Comparison of ENCODE assay signal across 1 cellular context in the genomic region with DNA sequence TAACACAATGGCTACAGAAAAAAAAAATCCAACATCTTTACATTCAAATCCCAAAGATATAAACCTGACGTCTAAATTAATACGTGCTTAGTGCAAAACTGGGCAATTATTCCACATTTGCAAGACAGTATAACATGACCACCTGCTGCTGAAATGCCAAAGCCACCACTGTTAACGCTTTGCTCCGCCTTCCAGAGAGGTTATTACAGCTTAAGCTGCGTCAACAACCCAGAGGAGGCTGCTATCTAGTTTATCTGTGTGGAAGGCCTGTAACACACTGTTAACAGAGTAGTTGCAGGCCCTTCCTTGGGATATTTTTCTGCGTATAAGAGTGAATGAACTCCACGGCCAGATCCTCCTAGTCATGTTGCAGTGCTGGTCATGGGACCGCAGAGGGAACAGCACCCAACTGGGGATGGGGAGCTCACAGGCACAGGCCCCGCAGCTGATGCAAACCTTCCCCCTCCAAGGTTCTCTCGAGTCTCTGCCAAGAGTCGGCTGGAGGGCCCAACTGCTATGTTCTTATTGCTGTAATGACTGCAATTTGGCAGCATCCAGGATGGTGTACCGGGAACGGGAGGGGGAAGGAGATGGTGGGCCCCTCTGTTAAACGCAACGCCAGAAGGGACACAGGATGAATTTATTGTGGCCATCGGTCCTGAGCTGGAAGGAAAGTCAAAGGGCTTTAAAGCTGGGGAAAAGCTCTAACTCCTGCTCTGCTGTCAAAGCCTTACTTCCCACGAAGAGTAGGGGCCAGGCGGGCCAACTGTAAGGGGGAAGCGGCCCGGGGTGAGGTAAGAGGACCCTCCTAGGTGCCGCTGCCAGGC.
TF ChIP-seq lines count a peak whose summit lies in the region.

No MANE protein-coding gene starts in this region.

TF ChIP-seq in K562, 482 proteins besides CTCF, POLR2A, EP300 and RAD21 (continued from another document and continues in another):
- TF ChIP-seq ZNF639 (CRISPR knock-in tag; conservative IDR thresholded peaks at IDR 0.05 in 1 of 2, IDR thresholded peaks at IDR 0.05 in 1 of 2): peak in 1 of 2 experiments; percentile 13; a peak in 1 of 4 replicates
- TF ChIP-seq GATAD2A (IDR thresholded peaks at IDR 0.05): 0 out of 2 replicates have a peak, but pooled peaks have one; percentile 80
- no peak for TF ChIP-seq ZNF274 (IDR thresholded peaks at IDR 0.05; ENCODE audit: borderline replicate concordance, low read depth, low read length)
- TF ChIP-seq, protein P1, sequence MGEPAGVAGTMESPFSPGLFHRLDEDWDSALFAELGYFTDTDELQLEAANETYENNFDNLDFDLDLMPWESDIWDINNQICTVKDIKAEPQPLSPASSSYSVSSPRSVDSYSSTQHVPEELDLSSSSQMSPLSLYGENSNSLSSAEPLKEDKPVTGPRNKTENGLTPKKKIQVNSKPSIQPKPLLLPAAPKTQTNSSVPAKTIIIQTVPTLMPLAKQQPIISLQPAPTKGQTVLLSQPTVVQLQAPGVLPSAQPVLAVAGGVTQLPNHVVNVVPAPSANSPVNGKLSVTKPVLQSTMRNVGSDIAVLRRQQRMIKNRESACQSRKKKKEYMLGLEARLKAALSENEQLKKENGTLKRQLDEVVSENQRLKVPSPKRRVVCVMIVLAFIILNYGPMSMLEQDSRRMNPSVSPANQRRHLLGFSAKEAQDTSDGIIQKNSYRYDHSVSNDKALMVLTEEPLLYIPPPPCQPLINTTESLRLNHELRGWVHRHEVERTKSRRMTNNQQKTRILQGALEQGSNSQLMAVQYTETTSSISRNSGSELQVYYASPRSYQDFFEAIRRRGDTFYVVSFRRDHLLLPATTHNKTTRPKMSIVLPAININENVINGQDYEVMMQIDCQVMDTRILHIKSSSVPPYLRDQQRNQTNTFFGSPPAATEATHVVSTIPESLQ (CRISPR knock-in tag; IDR thresholded peaks at IDR 0.05): no peak
- TF ChIP-seq ZNF518B (CRISPR knock-in tag; IDR thresholded peaks at IDR 0.05): no peak
- TF ChIP-seq EP400 (IDR thresholded peaks at IDR 0.05): peak; percentile 73
- no peak for TF ChIP-seq ZFPM2 (CRISPR knock-in tag; IDR thresholded peaks at IDR 0.05)
- 0 out of 2 replicates have a peak, but pooled peaks have one; percentile 21 for TF ChIP-seq ETV5 (CRISPR knock-in tag; IDR thresholded peaks at IDR 0.05; ENCODE audit: low read depth)
- TF ChIP-seq, protein P2, sequence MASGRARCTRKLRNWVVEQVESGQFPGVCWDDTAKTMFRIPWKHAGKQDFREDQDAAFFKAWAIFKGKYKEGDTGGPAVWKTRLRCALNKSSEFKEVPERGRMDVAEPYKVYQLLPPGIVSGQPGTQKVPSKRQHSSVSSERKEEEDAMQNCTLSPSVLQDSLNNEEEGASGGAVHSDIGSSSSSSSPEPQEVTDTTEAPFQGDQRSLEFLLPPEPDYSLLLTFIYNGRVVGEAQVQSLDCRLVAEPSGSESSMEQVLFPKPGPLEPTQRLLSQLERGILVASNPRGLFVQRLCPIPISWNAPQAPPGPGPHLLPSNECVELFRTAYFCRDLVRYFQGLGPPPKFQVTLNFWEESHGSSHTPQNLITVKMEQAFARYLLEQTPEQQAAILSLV (tag; IDR thresholded peaks at IDR 0.05): no peak
- no peak for TF ChIP-seq CREB5 (CRISPR knock-in tag; IDR thresholded peaks at IDR 0.05)
- TF ChIP-seq MYC (IDR thresholded peaks at IDR 0.05; ENCODE audit: low read depth, low read length): no peak; the same call in 1 of the 2 replicates
- TF ChIP-seq MYC (CRISPR knock-in tag; IDR thresholded peaks at IDR 0.05; ENCODE audit: borderline replicate concordance, low read depth): no peak
- TF ChIP-seq, protein P3, sequence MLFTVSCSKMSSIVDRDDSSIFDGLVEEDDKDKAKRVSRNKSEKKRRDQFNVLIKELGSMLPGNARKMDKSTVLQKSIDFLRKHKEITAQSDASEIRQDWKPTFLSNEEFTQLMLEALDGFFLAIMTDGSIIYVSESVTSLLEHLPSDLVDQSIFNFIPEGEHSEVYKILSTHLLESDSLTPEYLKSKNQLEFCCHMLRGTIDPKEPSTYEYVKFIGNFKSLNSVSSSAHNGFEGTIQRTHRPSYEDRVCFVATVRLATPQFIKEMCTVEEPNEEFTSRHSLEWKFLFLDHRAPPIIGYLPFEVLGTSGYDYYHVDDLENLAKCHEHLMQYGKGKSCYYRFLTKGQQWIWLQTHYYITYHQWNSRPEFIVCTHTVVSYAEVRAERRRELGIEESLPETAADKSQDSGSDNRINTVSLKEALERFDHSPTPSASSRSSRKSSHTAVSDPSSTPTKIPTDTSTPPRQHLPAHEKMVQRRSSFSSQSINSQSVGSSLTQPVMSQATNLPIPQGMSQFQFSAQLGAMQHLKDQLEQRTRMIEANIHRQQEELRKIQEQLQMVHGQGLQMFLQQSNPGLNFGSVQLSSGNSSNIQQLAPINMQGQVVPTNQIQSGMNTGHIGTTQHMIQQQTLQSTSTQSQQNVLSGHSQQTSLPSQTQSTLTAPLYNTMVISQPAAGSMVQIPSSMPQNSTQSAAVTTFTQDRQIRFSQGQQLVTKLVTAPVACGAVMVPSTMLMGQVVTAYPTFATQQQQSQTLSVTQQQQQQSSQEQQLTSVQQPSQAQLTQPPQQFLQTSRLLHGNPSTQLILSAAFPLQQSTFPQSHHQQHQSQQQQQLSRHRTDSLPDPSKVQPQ (CRISPR knock-in tag; IDR thresholded peaks at IDR 0.05; ENCODE audit: borderline replicate concordance): no peak
- no peak for TF ChIP-seq ZBTB1 (CRISPR knock-in tag; IDR thresholded peaks at IDR 0.05; ENCODE audit: borderline replicate concordance, low read depth)
- no peak for TF ChIP-seq PRPF4 (IDR thresholded peaks at IDR 0.05; ENCODE audit: insufficient read depth, low read depth, low read length, poor library complexity, severe bottlenecking)
- no peak for TF ChIP-seq BRF1 (IDR thresholded peaks at IDR 0.05; ENCODE audit: borderline replicate concordance, extremely low read depth, insufficient read length)
- TF ChIP-seq ZNF354B (CRISPR knock-in tag; IDR thresholded peaks at IDR 0.05): no peak
- TF ChIP-seq NELFE (IDR thresholded peaks at IDR 0.05; ENCODE audit: insufficient read depth, insufficient read length): no peak
- no peak for TF ChIP-seq E2F6 (IDR thresholded peaks at IDR 0.05; ENCODE audit: borderline replicate concordance in 1 of 2, extremely low read depth in 1 of 2, insufficient read depth in 1 of 2, insufficient read length in 1 of 2, low read depth in 1 of 2, low read length in 1 of 2, poor library complexity in 1 of 2, severe bottlenecking in 1 of 2)
- no peak for TF ChIP-seq CBX8 (IDR thresholded peaks at IDR 0.05; ENCODE audit: borderline replicate concordance, extremely low read depth, low read depth, low read length, poor library complexity, severe bottlenecking)
- no peak for TF ChIP-seq USF2 (CRISPR knock-in tag; IDR thresholded peaks at IDR 0.05)
- TF ChIP-seq, protein P4, sequence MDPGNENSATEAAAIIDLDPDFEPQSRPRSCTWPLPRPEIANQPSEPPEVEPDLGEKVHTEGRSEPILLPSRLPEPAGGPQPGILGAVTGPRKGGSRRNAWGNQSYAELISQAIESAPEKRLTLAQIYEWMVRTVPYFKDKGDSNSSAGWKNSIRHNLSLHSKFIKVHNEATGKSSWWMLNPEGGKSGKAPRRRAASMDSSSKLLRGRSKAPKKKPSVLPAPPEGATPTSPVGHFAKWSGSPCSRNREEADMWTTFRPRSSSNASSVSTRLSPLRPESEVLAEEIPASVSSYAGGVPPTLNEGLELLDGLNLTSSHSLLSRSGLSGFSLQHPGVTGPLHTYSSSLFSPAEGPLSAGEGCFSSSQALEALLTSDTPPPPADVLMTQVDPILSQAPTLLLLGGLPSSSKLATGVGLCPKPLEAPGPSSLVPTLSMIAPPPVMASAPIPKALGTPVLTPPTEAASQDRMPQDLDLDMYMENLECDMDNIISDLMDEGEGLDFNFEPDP (CRISPR knock-in tag; IDR thresholded peaks at IDR 0.05): no peak
- TF ChIP-seq DPF2 (IDR thresholded peaks at IDR 0.05): peak; percentile 87
- TF ChIP-seq GABPA (tag; conservative IDR thresholded peaks at IDR 0.05; ENCODE audit: low read depth): no peak
- no peak for TF ChIP-seq KLF1 (tag; IDR thresholded peaks at IDR 0.05)
- TF ChIP-seq SETDB1 (IDR thresholded peaks at IDR 0.05; ENCODE audit: low read length): no peak
- 0 out of 2 replicates have a peak, but pooled peaks have one; percentile 10 for TF ChIP-seq ZNF583 (CRISPR knock-in tag; IDR thresholded peaks at IDR 0.05)
- TF ChIP-seq PRDM10 (IDR thresholded peaks at IDR 0.05; ENCODE audit: partially characterized antibody): no peak
